ENCODE assay signal across 8 cellular contexts in genomic region chr17:1108560-1108809, GRCh38.
DNase-seq lines count a peak whose midpoint lies in the region; ATAC-seq and TF ChIP-seq lines count a peak whose summit lies in the region.

No MANE protein-coding gene starts in this region.

- peak overlapping the region; percentile 80 for H3K4me3 ChIP-seq in PC-3 (ENCODE audit: low read length)

- H3K27me3 Mint-ChIP-seq in endothelial cell (ENCODE audit: unreplicated experiment) (peaks cover 10% of the 10 kb centered on the region), nephron progenitor cell (ENCODE audit: low read depth, poor library complexity) (peaks cover 7% of the 10 kb centered on the region)

- H3K9me2 ChIP-seq in PC-3 (replicated peaks; ENCODE audit: low read length), result no peaks in the 10 kb centered on the region

- peaks cover 15% of the 10 kb centered on the region for H3K4me1 Mint-ChIP-seq in endothelial cell (ENCODE audit: unreplicated experiment)
- peaks cover 54% of the 10 kb centered on the region for H3K4me1 Mint-ChIP-seq in nephron progenitor cell

- DNase-seq in PC-3 (no peak), endothelial cell (ENCODE audit: low spot score) (no peak), nephron progenitor cell (peak; percentile 61), HuH-7 (ENCODE audit: low spot score) (no peak), islet precursor cell (no peak), NCI-H2029 treated with DMSO at 0.1 percent for 48 hours (lab: John Stamatoyannopoulos, UW) (no peak)

- no peak overlapping the region for H3K27ac Mint-ChIP-seq in endothelial cell (ENCODE audit: unreplicated experiment)
- H3K27ac Mint-ChIP-seq in nephron progenitor cell, result no peak overlapping the region

- peak overlapping the region; percentile 99 for H3K4me2 ChIP-seq in PC-3 (ENCODE audit: low read length)

- POLR2A ChIA-PET in PC-3 (lab: Charles Lee; ENCODE audit: unreplicated experiment), result no interaction called here

- H3K27me3 ChIP-seq in PC-3 (ENCODE audit: low read length), result no peaks in the 10 kb centered on the region

- H4K20me1 ChIP-seq in PC-3 (ENCODE audit: low read length), result no peaks in the 10 kb centered on the region

- peaks cover 41% of the 10 kb centered on the region for H3K79me2 ChIP-seq in PC-3 (ENCODE audit: low read length)

- no TSS peak for BruUV-seq in PC-3 (replicated peaks; lab: Mats Ljungman, UMichigan)

- CTCF ChIA-PET in PC-3 (lab: Charles Lee), result no interaction called here

- H2AFZ ChIP-seq in PC-3 (ENCODE audit: low read length), result peak overlapping the region; percentile 63; the same call in 1 of the 2 replicates

- ATAC-seq in GM21619 (IDR thresholded peaks at IDR 0.05; ENCODE audit: unreplicated experiment) (peak; percentile 12), PC-3 (peak; percentile 9), HG02642 (IDR thresholded peaks at IDR 0.05; ENCODE audit: poor library complexity, unreplicated experiment) (no peak)

- H3K36me3 Mint-ChIP-seq in endothelial cell (ENCODE audit: low read depth, unreplicated experiment) (no peaks in the 10 kb centered on the region), nephron progenitor cell (ENCODE audit: low read depth) (peaks cover 11% of the 10 kb centered on the region)

- intact Hi-C loops in PC-3 (cut with micrococcal nuclease), result no loop called here

- H3K9ac ChIP-seq in PC-3 (ENCODE audit: low read length), result peak overlapping the region; percentile 91

- no peaks in the 10 kb centered on the region for H3K36me3 ChIP-seq in PC-3 (ENCODE audit: low read depth, low read length)

- H3K4me3 Mint-ChIP-seq in endothelial cell (ENCODE audit: unreplicated experiment), result peak overlapping the region; percentile 56
- peak overlapping the region; percentile 80 for H3K4me3 Mint-ChIP-seq in nephron progenitor cell

- TF ChIP-seq CTCF in PC-3 (conservative IDR thresholded peaks at IDR 0.05; ENCODE audit: low read depth, low read length) (no peak), endothelial cell (IDR thresholded peaks at IDR 0.05; ENCODE audit: unreplicated experiment) (no peak), nephron progenitor cell (IDR thresholded peaks at IDR 0.05) (no peak)

- peaks cover 41% of the 10 kb centered on the region for H3K4me1 ChIP-seq in PC-3 (ENCODE audit: insufficient read depth, low read length)

- H3K9me3 Mint-ChIP-seq in endothelial cell (ENCODE audit: unreplicated experiment) (no peaks in the 10 kb centered on the region), nephron progenitor cell (no peaks in the 10 kb centered on the region)

- H3K9me3 ChIP-seq in PC-3 (ENCODE audit: low read length), result no peaks in the 10 kb centered on the region

- no peaks in the 10 kb centered on the region for H3F3A ChIP-seq in PC-3 (ENCODE audit: low read length, unreplicated experiment)

- H3K27ac ChIP-seq in PC-3 (ENCODE audit: low read length), result peak overlapping the region; percentile 100
